In genomic region chr20:7301807-7302206, GRCh38 we compare ENCODE assay signal across 1 cellular context.
TF ChIP-seq lines count a peak whose summit lies in the region.

No MANE protein-coding gene starts in this region.

TF ChIP-seq in WTC11, 78 proteins besides CTCF, POLR2A, EP300 and RAD21 (continued from another document):
- TF ChIP-seq ZNF317 (CRISPR knock-in tag; IDR thresholded peaks at IDR 0.05; ENCODE audit: borderline replicate concordance, low read depth) = no peak
- TF ChIP-seq NFATC4 (CRISPR knock-in tag; IDR thresholded peaks at IDR 0.05) = no peak
- no peak for TF ChIP-seq TEAD1 (CRISPR knock-in tag; IDR thresholded peaks at IDR 0.05)
- TF ChIP-seq MLX (CRISPR knock-in tag; IDR thresholded peaks at IDR 0.05) = no peak
- no peak for TF ChIP-seq ZNF138 (CRISPR knock-in tag; conservative IDR thresholded peaks at IDR 0.05)
- TF ChIP-seq USF1 (CRISPR knock-in tag; IDR thresholded peaks at IDR 0.05) = no peak
- TF ChIP-seq EMX1 (CRISPR knock-in tag; IDR thresholded peaks at IDR 0.05) = no peak
- no peak for TF ChIP-seq ATF3 (CRISPR knock-in tag; conservative IDR thresholded peaks at IDR 0.05)
- no peak for TF ChIP-seq ZNF281 (CRISPR knock-in tag; IDR thresholded peaks at IDR 0.05)
- TF ChIP-seq NR1H2 (CRISPR knock-in tag; IDR thresholded peaks at IDR 0.05) = no peak
